In genomic region chr19:47047931-47048399, GRCh38 we compare ENCODE assay signal across 8 cellular contexts. TPM values are rescaled to one million over a fixed set of nuclear protein-coding genes. Genes with fewer than 3 reads are reported as not detected.
A peak's percentile ranks its signal among the peaks of the same experiment; 100 is the strongest.
DNase-seq lines count a peak whose midpoint lies in the region; TF ChIP-seq lines count a peak whose summit lies in the region.

No MANE protein-coding gene starts in this region.

- WGBS in thyroid gland, 2 donors, result 3% methylated on average over 16 to 20 of the region's 32 CpGs

- H3K27me3 ChIP-seq in HAP-1 (ENCODE audit: low read depth), result no peaks in the 10 kb centered on the region
- no peaks in the 10 kb centered on the region for H3K27me3 ChIP-seq in thyroid gland

- in situ Hi-C loops in HAP-1 (cut with MboI; ENCODE audit: low sequenced_read_pairs), result no loop called here

- intact Hi-C loops in head of caudate nucleus (cut with DNase I), result no loop called here
- intact Hi-C loops in thyroid gland (cut with DNase I), result no loop called here

- H3K4me3 Mint-ChIP-seq in activated naive CD8-positive, alpha-beta T cell treated with anti-CD3 and anti-CD28 coated beads for 36 hours, result peak overlapping the region; percentile 93
- peak overlapping the region; percentile 97 for H3K4me3 Mint-ChIP-seq in osteocyte (ENCODE audit: unreplicated experiment)

- H3K4me1 ChIP-seq in HAP-1, result peaks cover 15% of the 10 kb centered on the region
- peaks cover 8 to 14% of the 10 kb centered on the region in 2 donors for H3K4me1 ChIP-seq in thyroid gland

- TF ChIP-seq POLR2A in thyroid gland (IDR thresholded peaks at IDR 0.05), result peak in 1 of 2 donors; percentile 34

- H3K9me3 ChIP-seq in HAP-1 (no peaks in the 10 kb centered on the region), SK-N-MC (ENCODE audit: low read depth, low read length) (no peaks in the 10 kb centered on the region), thyroid gland (no peaks in the 10 kb centered on the region)

- TF ChIP-seq CTCF in osteocyte (IDR thresholded peaks at IDR 0.05) (no peak), thyroid gland (IDR thresholded peaks at IDR 0.05) (no peak)

- H3K27ac ChIP-seq in SK-N-MC (no peak overlapping the region), thyroid gland (peak overlapping the region in 2 of 3 donors; percentile 68 to 69)

- peaks cover 5% of the 10 kb centered on the region for H3K36me3 Mint-ChIP-seq in activated naive CD8-positive, alpha-beta T cell treated with anti-CD3 and anti-CD28 coated beads for 36 hours
- H3K36me3 Mint-ChIP-seq in osteocyte (ENCODE audit: unreplicated experiment), result no peaks in the 10 kb centered on the region

- H3K9me3 Mint-ChIP-seq in activated naive CD8-positive, alpha-beta T cell treated with anti-CD3 and anti-CD28 coated beads for 36 hours, result peaks cover 2% of the 10 kb centered on the region
- no peaks in the 10 kb centered on the region for H3K9me3 Mint-ChIP-seq in osteocyte (ENCODE audit: unreplicated experiment)

- H3K27ac Mint-ChIP-seq in activated naive CD8-positive, alpha-beta T cell treated with anti-CD3 and anti-CD28 coated beads for 36 hours, result peak overlapping the region; percentile 88
- peak overlapping the region; percentile 94 for H3K27ac Mint-ChIP-seq in osteocyte (ENCODE audit: unreplicated experiment)

- DNase-seq in ELR (ENCODE audit: low read depth), result peak; percentile 89
- peak; percentile 96 for DNase-seq in HAP-1 (ENCODE audit: low spot score in 2 of 2)
- peak; percentile 94 for DNase-seq in MV-4-11 (lab: John Stamatoyannopoulos, UW)
- no peak for DNase-seq in SK-N-MC (ENCODE audit: low read depth, low spot score)
- peak; percentile 82 for DNase-seq in activated naive CD8-positive, alpha-beta T cell treated with anti-CD3 and anti-CD28 coated beads for 36 hours
- peak; percentile 82 to 97 (median 92) for DNase-seq in head of caudate nucleus
- DNase-seq in osteocyte (ENCODE audit: extremely low spot score, unreplicated experiment), result peak; percentile 93
- peak; percentile 72 to 75 for DNase-seq in thyroid gland

- peaks cover 8% of the 10 kb centered on the region for H3K4me1 Mint-ChIP-seq in activated naive CD8-positive, alpha-beta T cell treated with anti-CD3 and anti-CD28 coated beads for 36 hours
- H3K4me1 Mint-ChIP-seq in osteocyte (ENCODE audit: unreplicated experiment), result peaks cover 33% of the 10 kb centered on the region

- H3K9ac ChIP-seq in SK-N-MC (ENCODE audit: insufficient read length), result peak overlapping the region; percentile 70

- no peaks in the 10 kb centered on the region for H3K27me3 Mint-ChIP-seq in activated naive CD8-positive, alpha-beta T cell treated with anti-CD3 and anti-CD28 coated beads for 36 hours
- H3K27me3 Mint-ChIP-seq in osteocyte (ENCODE audit: unreplicated experiment), result no peaks in the 10 kb centered on the region

- H3K36me3 ChIP-seq in HAP-1 (replicated peaks) (peaks cover 15% of the 10 kb centered on the region), SK-N-MC (ENCODE audit: insufficient read depth, low read length) (no peaks in the 10 kb centered on the region), thyroid gland (no peaks in the 10 kb centered on the region)

- peak overlapping the region; percentile 65 for H3K4me3 ChIP-seq in HAP-1
- H3K4me3 ChIP-seq in SK-N-MC, result peak overlapping the region; percentile 96
- H3K4me3 ChIP-seq in thyroid gland (replicated peaks in 1 of 3), result peak overlapping the region; percentile 91 to 98 (median 92)

RNA-seq across cellular contexts. Expression of gene TMEM160, which starts 0.5 kb away (rescaled TPM):
- 10 to 100 TPM; 48.9 to 49.2 TPM for total RNA-seq in activated naive CD8-positive, alpha-beta T cell treated with anti-CD3 and anti-CD28 coated beads for 36 hours
- total RNA-seq in osteocyte (35.2 and 41.4 TPM in 2 replicates), thyroid gland (100 to 1,000 TPM in 1 of 4 donors, 10 to 100 TPM in 3; 45.1 to 100 (median 67.2) TPM)

RNA-seq across cellular contexts. Expression of gene NPAS1, which starts 28.3 kb away (rescaled TPM):
- total RNA-seq in activated naive CD8-positive, alpha-beta T cell treated with anti-CD3 and anti-CD28 coated beads for 36 hours, result under 1 TPM; 0.52 to 0.91 TPM
- total RNA-seq in osteocyte, result 0.71 and 0.99 TPM in 2 replicates
- total RNA-seq in thyroid gland, result under 1 TPM in 2 of 4 donors, not detected in 2; 0.56 to 0.71 TPM
